In the genomic region with DNA sequence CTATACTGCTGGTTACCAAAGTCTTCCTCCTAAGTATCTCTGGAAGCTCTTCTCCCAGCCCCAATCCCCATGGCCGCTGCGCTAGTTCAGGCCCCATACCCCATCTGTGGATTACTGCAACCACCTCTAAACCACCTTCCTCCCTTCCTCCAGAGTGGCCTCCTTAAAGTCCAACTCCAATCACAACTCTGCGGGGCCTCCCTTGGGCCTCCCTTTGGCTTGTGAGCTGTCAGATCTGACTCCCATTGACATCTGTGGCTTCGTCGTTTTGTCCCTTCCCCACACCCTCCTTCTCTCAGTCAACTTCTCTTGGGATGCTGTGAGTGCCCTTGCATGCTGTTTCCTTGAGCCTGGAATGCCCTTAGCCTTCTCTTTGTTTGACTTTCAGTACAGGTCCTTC, we compare ENCODE assay signal across 22 cellular contexts. TPM values are rescaled to one million over a fixed set of nuclear protein-coding genes. Genes with fewer than 3 reads are reported as not detected.
"Had no signal": no experiment of that assay in that cellular context is flagged by ENCODE, and none has a peak within 500 bp of the region (broad histone marks: within the 10 kb centered on the region; RNA-seq: fewer than 3 reads in every experiment).

No MANE protein-coding gene starts in this region.

- H3K27ac Mint-ChIP-seq: activated CD4-positive, alpha-beta memory T cell treated with anti-CD3 and anti-CD28 coated beads, Interleukin-2, amount 10 ng/mL, durations not matched to agents 7 days and 5 days; activated CD8-positive, alpha-beta memory T cell treated with anti-CD3 and anti-CD28 coated beads, Interleukin-2, amount 10 ng/mL, durations not matched to agents 7 days and 5 days; activated naive CD8-positive, alpha-beta T cell treated with anti-CD3 and anti-CD28 coated beads for 36 hours; brain; progenitor cell of endocrine pancreas had no signal

- H3K27me3 ChIP-seq: hepatocyte had no signal

- H3K27ac ChIP-seq: hepatocyte had no signal

- H3K4me3 Mint-ChIP-seq: activated CD4-positive, alpha-beta memory T cell treated with anti-CD3 and anti-CD28 coated beads, Interleukin-2, amount 10 ng/mL, durations not matched to agents 7 days and 5 days; activated CD8-positive, alpha-beta memory T cell treated with anti-CD3 and anti-CD28 coated beads, Interleukin-2, amount 10 ng/mL, durations not matched to agents 7 days and 5 days; activated naive CD8-positive, alpha-beta T cell treated with anti-CD3 and anti-CD28 coated beads for 36 hours; brain had no signal

- H3K4me2 ChIP-seq: hepatocyte had no signal

- ATAC-seq: activated CD8-positive, alpha-beta memory T cell treated with anti-CD3 and anti-CD28 coated beads, Interleukin-2, amount 10 ng/mL, durations not matched to agents 7 days and 5 days; esophagus mucosa had no signal

- H3K9me3 Mint-ChIP-seq: activated CD4-positive, alpha-beta memory T cell treated with anti-CD3 and anti-CD28 coated beads, Interleukin-2, amount 10 ng/mL, durations not matched to agents 7 days and 5 days; activated naive CD8-positive, alpha-beta T cell treated with anti-CD3 and anti-CD28 coated beads for 36 hours had no signal

- DNase-seq: activated CD4-positive, alpha-beta memory T cell treated with anti-CD3 and anti-CD28 coated beads, Interleukin-2, amount 10 ng/mL, durations not matched to agents 7 days and 5 days; activated CD4-positive, alpha-beta T cell treated with anti-CD3 and anti-CD28 coated beads for 48 hours; activated CD4-positive, CD25-positive, alpha-beta regulatory T cell; activated CD8-positive, alpha-beta memory T cell treated with anti-CD3 and anti-CD28 coated beads, Interleukin-2, amount 10 ng/mL, durations not matched to agents 7 days and 5 days; activated naive CD4-positive, alpha-beta T cell; activated naive CD8-positive, alpha-beta T cell treated with anti-CD3 and anti-CD28 coated beads for 36 hours; amniotic stem cell; cortex of kidney; effector CD4-positive, alpha-beta T cell; occipital lobe; stimulated activated CD4-positive, alpha-beta T cell treated with anti-CD3 and anti-CD28 coated beads, Interleukin-12 subunit alpha, Interleukin-12 subunit beta, amount 100 ng/mL, for 4 hours; stimulated activated CD4-positive, alpha-beta T cell treated with anti-CD3 and anti-CD28 coated beads, Interleukin-1b, Interleukin-23, amount 100 ng/mL, for 48 hours; stimulated activated CD8-positive, alpha-beta memory T cell treated with anti-CD3 and anti-CD28 coated beads, Interleukin-4, amount 100 ng/mL, for 48 hours; stimulated activated naive CD4-positive, alpha-beta T cell treated with Interleukin-2 at 50 U/mL for 16 hours; substantia nigra; T1000; trophoblast cell had no signal

- H2AFZ ChIP-seq: hepatocyte had no signal

- H3K79me2 ChIP-seq: hepatocyte had no signal

- H3K36me3 Mint-ChIP-seq: activated naive CD8-positive, alpha-beta T cell treated with anti-CD3 and anti-CD28 coated beads for 36 hours; brain had no signal

- H3K4me3 ChIP-seq: hepatocyte, lung had no signal

RNA-seq across cellular contexts. Expression of gene HRH1, which starts 9.3 kb away (rescaled TPM):
- total RNA-seq: progenitor cell of endocrine pancreas had no signal
